ENCODE assay signal across 8 cellular contexts in the genomic region with DNA sequence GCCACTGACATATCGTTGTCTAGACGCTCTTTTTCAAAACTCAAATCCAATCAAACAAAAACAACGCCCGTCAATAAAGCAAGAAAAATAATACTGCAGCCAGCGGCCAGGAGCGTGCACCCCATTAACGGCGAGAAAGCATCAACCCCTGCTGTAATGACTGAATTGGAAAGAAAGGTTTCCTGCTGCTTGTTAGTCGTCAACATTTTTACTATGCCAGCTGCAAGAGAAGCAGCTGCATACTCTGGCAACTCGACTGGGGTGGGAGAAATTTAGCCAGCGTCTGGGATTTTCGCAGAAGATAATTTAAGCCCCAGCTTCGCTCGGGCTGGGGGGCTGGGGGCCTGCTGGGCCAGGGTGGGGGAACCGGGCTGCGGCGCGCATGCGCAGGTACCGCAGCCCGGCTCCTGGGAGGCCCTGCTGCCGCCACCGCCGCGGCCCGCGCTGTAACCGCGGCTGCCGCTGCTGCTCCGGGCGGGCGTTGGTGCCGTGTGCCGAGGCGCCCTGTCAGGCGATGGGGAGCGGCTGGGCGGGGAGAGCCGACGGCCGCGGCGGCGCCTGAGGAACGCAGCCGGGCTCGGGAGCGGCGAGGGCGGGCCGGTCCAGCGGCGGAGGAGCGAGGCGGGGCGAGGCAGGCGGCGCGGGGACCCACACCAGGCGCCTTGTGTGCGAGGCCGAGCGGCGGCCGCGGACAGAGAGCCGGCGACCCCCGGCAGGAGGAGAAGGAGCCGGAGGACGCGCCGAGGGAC. TPM values are rescaled to one million over a fixed set of nuclear protein-coding genes. Genes with fewer than 3 reads are reported as not detected.
A peak's percentile ranks its signal among the peaks of the same experiment; 100 is the strongest.
DNase-seq lines count a peak whose midpoint lies in the region; ATAC-seq and TF ChIP-seq lines count a peak whose summit lies in the region.

No MANE protein-coding gene starts in this region.

- H3K27me3 Mint-ChIP-seq in activated CD8-positive, alpha-beta T cell treated with anti-CD3 and anti-CD28 coated beads, Interleukin-2, amount 10 ng/mL, durations not matched to agents 7 days and 5 days (ENCODE audit: low read depth), result no peaks in the 10 kb centered on the region

- POLR2A ChIA-PET in activated CD8-positive, alpha-beta T cell treated with anti-CD3 and anti-CD28 coated beads, Interleukin-2, amount 10 ng/mL, durations not matched to agents 7 days and 5 days (lab: Charles Lee), result interaction anchor here (0.8 to 1.5 kb wide), 8 partner anchors 9 to 345 kb away, joined by 3 to 5 read pairs (median 3); no protein-coding TSS in a partner anchor

- H3K23ac ChIP-seq in mesenchymal stem cell (ENCODE audit: low read length in 2 of 2), result no peak overlapping the region

- CTCF ChIA-PET in activated CD8-positive, alpha-beta T cell treated with anti-CD3 and anti-CD28 coated beads, Interleukin-2, amount 10 ng/mL, durations not matched to agents 7 days and 5 days (lab: Charles Lee), result no interaction called here

- peak overlapping the region; percentile 95 for H2BK120ac ChIP-seq in mesenchymal stem cell (ENCODE audit: low read depth, low read length)

- peak overlapping the region; percentile 81 for H3K4me2 ChIP-seq in mesenchymal stem cell (ENCODE audit: low read length, poor library complexity, severe bottlenecking)

- H3K18ac ChIP-seq in mesenchymal stem cell (ENCODE audit: low read depth in 1 of 2, low read length in 2 of 2), result peak overlapping the region; percentile 94 to 99

- peak overlapping the region in 1 of 2 experiments; percentile 93 for H2BK12ac ChIP-seq in mesenchymal stem cell (ENCODE audit: low read length in 2 of 2)

- peak overlapping the region; percentile 52 for H2BK15ac ChIP-seq in mesenchymal stem cell (ENCODE audit: low read depth, poor library complexity, severe bottlenecking)

- peak overlapping the region; percentile 94 for H2BK5ac ChIP-seq in mesenchymal stem cell (ENCODE audit: low read depth, low read length, poor library complexity, severe bottlenecking)

- H3K9me3 Mint-ChIP-seq in activated CD8-positive, alpha-beta T cell treated with anti-CD3 and anti-CD28 coated beads, Interleukin-2, amount 10 ng/mL, durations not matched to agents 7 days and 5 days (ENCODE audit: insufficient read depth), result no peaks in the 10 kb centered on the region

- H3K4me1 ChIP-seq in effector memory CD4-positive, alpha-beta T cell (ENCODE audit: control insufficient read depth, insufficient read depth, low read length, poor library complexity, severe bottlenecking), result peaks cover 9% of the 10 kb centered on the region
- H3K4me1 ChIP-seq in mesenchymal stem cell (ENCODE audit: control insufficient read depth, insufficient read depth, low read depth, low read length), result peaks cover 2% of the 10 kb centered on the region

- H2AFZ ChIP-seq in mesenchymal stem cell (ENCODE audit: low read depth, low read length), result peak overlapping the region; percentile 82

- H3K27ac ChIP-seq in C4-2B (peak overlapping the region; percentile 93), mesenchymal stem cell (ENCODE audit: low read length, poor library complexity, severe bottlenecking) (peak overlapping the region; percentile 92)
- peak overlapping the region; percentile 89 for H3K27ac ChIP-seq in effector memory CD4-positive, alpha-beta T cell (ENCODE audit: insufficient read depth, low read length, poor library complexity, severe bottlenecking)

- no peaks in the 10 kb centered on the region for H3K36me3 ChIP-seq in effector memory CD4-positive, alpha-beta T cell (ENCODE audit: control insufficient read depth, insufficient read depth, low read length)
- no peaks in the 10 kb centered on the region for H3K36me3 ChIP-seq in mesenchymal stem cell (ENCODE audit: control insufficient read depth in 1 of 2, insufficient read depth in 2 of 2, low read depth in 1 of 2, low read length in 2 of 2)

- no peak for TF ChIP-seq CTCF in C4-2B (conservative IDR thresholded peaks at IDR 0.05)

- DNase-seq in NCI-H774 (lab: John Stamatoyannopoulos, UW) (peak; percentile 70), mesenchymal stem cell (peak; percentile 81)
- peak; percentile 72 for DNase-seq in activated CD8-positive, alpha-beta T cell treated with anti-CD3 and anti-CD28 coated beads, Interleukin-2, amount 10 ng/mL, durations not matched to agents 7 days and 5 days
- DNase-seq in effector memory CD4-positive, alpha-beta T cell, result peak; percentile 59 to 65 (median 60)
- peak; percentile 36 for DNase-seq in stimulated activated CD8-positive, alpha-beta memory T cell treated with anti-CD3 and anti-CD28 coated beads, Interleukin-12 subunit alpha, Interleukin-12 subunit beta, amount 100 ng/mL, for 24 hours (ENCODE audit: extremely low read depth)

- H3K4ac ChIP-seq in mesenchymal stem cell (ENCODE audit: low read depth in 1 of 2, low read length in 2 of 2), result peak overlapping the region; percentile 79 to 94

- ATAC-seq in GM19351 (IDR thresholded peaks at IDR 0.05; ENCODE audit: unreplicated experiment), result peak; percentile 43
- ATAC-seq in HG03469 (IDR thresholded peaks at IDR 0.05; ENCODE audit: unreplicated experiment), result peak; percentile 33
- ATAC-seq in activated CD8-positive, alpha-beta T cell treated with anti-CD3 and anti-CD28 coated beads, Interleukin-2, amount 10 ng/mL, durations not matched to agents 7 days and 5 days, result peak; percentile 72

- H3K9ac ChIP-seq in mesenchymal stem cell (ENCODE audit: low read length), result peak overlapping the region; percentile 92

- H3K79me1 ChIP-seq in mesenchymal stem cell (replicated peaks; ENCODE audit: low read length, poor library complexity, severe bottlenecking), result peaks cover 1% of the 10 kb centered on the region

- H3K4me1 Mint-ChIP-seq in activated CD8-positive, alpha-beta T cell treated with anti-CD3 and anti-CD28 coated beads, Interleukin-2, amount 10 ng/mL, durations not matched to agents 7 days and 5 days (ENCODE audit: low read depth), result peaks cover 30% of the 10 kb centered on the region

- WGBS in mesenchymal stem cell, result under 1% methylated on average over 61 of the region's 74 CpGs

- H3K27ac Mint-ChIP-seq in activated CD8-positive, alpha-beta T cell treated with anti-CD3 and anti-CD28 coated beads, Interleukin-2, amount 10 ng/mL, durations not matched to agents 7 days and 5 days, result peak overlapping the region; percentile 98

- H3K4me3 ChIP-seq in effector memory CD4-positive, alpha-beta T cell (ENCODE audit: insufficient read depth, low read depth, low read length, poor library complexity, severe bottlenecking), result peak overlapping the region; percentile 74
- H3K4me3 ChIP-seq in mesenchymal stem cell (ENCODE audit: insufficient read depth in 1 of 2, low read depth in 1 of 2, low read length in 2 of 2), result peak overlapping the region; percentile 81 to 98

- H3K27me3 ChIP-seq in effector memory CD4-positive, alpha-beta T cell (replicated peaks; ENCODE audit: control insufficient read depth, insufficient read depth, low read length, poor library complexity, severe bottlenecking), result no peaks in the 10 kb centered on the region
- no peaks in the 10 kb centered on the region for H3K27me3 ChIP-seq in mesenchymal stem cell (ENCODE audit: control insufficient read depth in 1 of 2, insufficient read depth in 1 of 2, low read length in 2 of 2)

- H3K4me3 Mint-ChIP-seq in activated CD8-positive, alpha-beta T cell treated with anti-CD3 and anti-CD28 coated beads, Interleukin-2, amount 10 ng/mL, durations not matched to agents 7 days and 5 days, result peak overlapping the region; percentile 94

- H3K36me3 Mint-ChIP-seq in activated CD8-positive, alpha-beta T cell treated with anti-CD3 and anti-CD28 coated beads, Interleukin-2, amount 10 ng/mL, durations not matched to agents 7 days and 5 days (ENCODE audit: low read depth), result peaks cover 15% of the 10 kb centered on the region

- no peaks in the 10 kb centered on the region for H3K9me3 ChIP-seq in effector memory CD4-positive, alpha-beta T cell (ENCODE audit: control insufficient read depth, low read length)
- no peaks in the 10 kb centered on the region for H3K9me3 ChIP-seq in mesenchymal stem cell (ENCODE audit: control insufficient read depth, low read length)

- peak overlapping the region; percentile 96 for H4K8ac ChIP-seq in mesenchymal stem cell (ENCODE audit: low read length)

- H2AK5ac ChIP-seq in mesenchymal stem cell (ENCODE audit: low read length, severe bottlenecking), result no peak overlapping the region

- H3K14ac ChIP-seq in mesenchymal stem cell (ENCODE audit: low read length in 2 of 2), result peak overlapping the region in 1 of 2 experiments; percentile 91

- peak overlapping the region; percentile 97 for H4K91ac ChIP-seq in mesenchymal stem cell (ENCODE audit: low read length)

RNA-seq across cellular contexts. Expression of a gene that starts 0.7 kb away (rescaled TPM):
- 10 to 100 TPM; 19.6 to 21.2 TPM for total RNA-seq in activated CD8-positive, alpha-beta T cell treated with anti-CD3 and anti-CD28 coated beads, Interleukin-2, amount 10 ng/mL, durations not matched to agents 7 days and 5 days
- 10.6 TPM for polyA plus RNA-seq in mesenchymal stem cell (2013, experiment 1 of 2)
- polyA plus RNA-seq in mesenchymal stem cell (2013, experiment 2 of 2), result 10.0 TPM

Comparison
In these comparisons a context has a peak if more than half of its experiments do, and no peak if none do; other contexts are left out.
1. Peak in every context shown above with its lines: DNase-seq, ATAC-seq, H3K4me3 ChIP-seq and H3K27ac ChIP-seq.